Comparison of ENCODE assay signal across 2 cellular contexts in the genomic region with DNA sequence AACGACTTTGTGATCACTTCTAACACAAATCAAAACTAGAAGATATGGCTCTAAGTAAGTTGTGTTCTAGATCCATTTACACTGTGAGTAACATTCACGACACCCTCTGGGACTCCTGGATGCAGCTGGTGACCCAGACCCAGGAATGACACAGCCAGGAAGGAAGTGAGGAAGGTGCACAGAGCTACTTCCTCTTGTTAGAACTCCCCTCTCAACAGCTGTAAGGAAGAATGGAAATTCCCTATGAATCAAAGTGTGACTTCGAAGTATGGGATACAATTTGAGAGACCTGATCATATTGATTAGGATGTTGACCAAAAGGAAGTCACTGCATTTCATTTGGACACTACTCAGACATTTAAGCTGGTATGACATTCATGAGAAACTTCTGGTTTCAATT.
TF ChIP-seq lines count a peak whose summit lies in the region.

No MANE protein-coding gene starts in this region.

TF ChIP-seq in A549, 52 proteins besides CTCF, POLR2A, EP300 and RAD21:
- TF ChIP-seq, protein P1, sequence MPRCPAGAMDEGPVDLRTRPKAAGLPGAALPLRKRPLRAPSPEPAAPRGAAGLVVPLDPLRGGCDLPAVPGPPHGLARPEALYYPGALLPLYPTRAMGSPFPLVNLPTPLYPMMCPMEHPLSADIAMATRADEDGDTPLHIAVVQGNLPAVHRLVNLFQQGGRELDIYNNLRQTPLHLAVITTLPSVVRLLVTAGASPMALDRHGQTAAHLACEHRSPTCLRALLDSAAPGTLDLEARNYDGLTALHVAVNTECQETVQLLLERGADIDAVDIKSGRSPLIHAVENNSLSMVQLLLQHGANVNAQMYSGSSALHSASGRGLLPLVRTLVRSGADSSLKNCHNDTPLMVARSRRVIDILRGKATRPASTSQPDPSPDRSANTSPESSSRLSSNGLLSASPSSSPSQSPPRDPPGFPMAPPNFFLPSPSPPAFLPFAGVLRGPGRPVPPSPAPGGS (IDR thresholded peaks at IDR 0.05) = 0 out of 3 replicates have a peak, but pooled peaks have one; percentile 11
- TF ChIP-seq RNF2 (IDR thresholded peaks at IDR 0.05; ENCODE audit: borderline replicate concordance, low read depth) = no peak
- no peak for TF ChIP-seq ATOH8 (CRISPR knock-in tag; IDR thresholded peaks at IDR 0.05; ENCODE audit: low read depth)

TF ChIP-seq in IMR-90, 13 proteins besides CTCF, POLR2A, EP300 and RAD21 (continued from another document):
- TF ChIP-seq RCOR1 (IDR thresholded peaks at IDR 0.05; ENCODE audit: insufficient replicate concordance, low read length) (no peak), FOS (IDR thresholded peaks at IDR 0.05; ENCODE audit: low read depth, low read length) (no peak), MAZ (IDR thresholded peaks at IDR 0.05; ENCODE audit: borderline replicate concordance, low read depth, low read length) (no peak), MAFK (IDR thresholded peaks at IDR 0.05; ENCODE audit: low read depth, low read length) (no peak), MXI1 (IDR thresholded peaks at IDR 0.05; ENCODE audit: borderline replicate concordance, low read depth, low read length) (no peak), NFE2L2 (IDR thresholded peaks at IDR 0.05; ENCODE audit: low read depth, low read length) (no peak)
- TF ChIP-seq, protein P2, sequence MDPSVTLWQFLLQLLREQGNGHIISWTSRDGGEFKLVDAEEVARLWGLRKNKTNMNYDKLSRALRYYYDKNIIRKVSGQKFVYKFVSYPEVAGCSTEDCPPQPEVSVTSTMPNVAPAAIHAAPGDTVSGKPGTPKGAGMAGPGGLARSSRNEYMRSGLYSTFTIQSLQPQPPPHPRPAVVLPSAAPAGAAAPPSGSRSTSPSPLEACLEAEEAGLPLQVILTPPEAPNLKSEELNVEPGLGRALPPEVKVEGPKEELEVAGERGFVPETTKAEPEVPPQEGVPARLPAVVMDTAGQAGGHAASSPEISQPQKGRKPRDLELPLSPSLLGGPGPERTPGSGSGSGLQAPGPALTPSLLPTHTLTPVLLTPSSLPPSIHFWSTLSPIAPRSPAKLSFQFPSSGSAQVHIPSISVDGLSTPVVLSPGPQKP (IDR thresholded peaks at IDR 0.05; ENCODE audit: borderline replicate concordance, low read depth, low read length) = no peak
TF ChIP-seq in IMR-90: peak in this region for 0.
